Comparison of ENCODE assay signal across 25 cellular contexts in genomic region chr4:121814756-121815155, GRCh38. TPM values are rescaled to one million over a fixed set of nuclear protein-coding genes. Genes with fewer than 3 reads are reported as not detected.
DNase-seq lines count a peak whose midpoint lies in the region; ATAC-seq, FAIRE-seq and TF ChIP-seq lines count a peak whose summit lies in the region.
"Had no signal": no experiment of that assay in that cellular context is flagged by ENCODE, and none has a peak within 500 bp of the region (broad histone marks: within the 10 kb centered on the region; RNA-seq: fewer than 3 reads in every experiment).

No MANE protein-coding gene starts in this region.

- no peak for FAIRE-seq in HepG2 (lab: Jason Lieb, UNC)
- FAIRE-seq: A204.1, RCC 7860 had no signal

- H3K9me3 Mint-ChIP-seq in HFFc6 = no peaks in the 10 kb centered on the region
- no peaks in the 10 kb centered on the region for H3K9me3 Mint-ChIP-seq in central memory CD8-positive, alpha-beta T cell
- H3K9me3 Mint-ChIP-seq: CD4-positive, alpha-beta memory T cell; IgD-negative memory B cell had no signal

- CTCF ChIA-PET in HepG2 (lab: Yijun Ruan, JAX; ENCODE audit: low intra/inter-chr PET ratio, low total read pairs) = no interaction called here

- no peak for TF ChIP-seq EP300 in HepG2 (IDR thresholded peaks at IDR 0.05; ENCODE audit: low read depth in 2 of 2, low read length in 2 of 2)
- TF ChIP-seq EP300 in HepG2 (CRISPR knock-in tag; IDR thresholded peaks at IDR 0.05; ENCODE audit: borderline replicate concordance) = no peak

- H3K4me2 ChIP-seq in HepG2 (ENCODE audit: low read depth, low read length) = no peak overlapping the region
- H3K4me2 ChIP-seq: BLaER1 had no signal

- BruUV-seq in HepG2 (replicated peaks; lab: Mats Ljungman, UMichigan) = no TSS peak

- H4K20me1 ChIP-seq in HepG2 (ENCODE audit: insufficient read depth, low read length) = no peaks in the 10 kb centered on the region

- H3K4me1 ChIP-seq in HepG2 (ENCODE audit: insufficient read depth, low read length) (0 out of 2 replicates have a peak, but pooled peaks cover under 1% of the 10 kb centered on the region), right lobe of liver (no peaks in the 10 kb centered on the region), upper lobe of right lung (no peaks in the 10 kb centered on the region)
- H3K4me1 ChIP-seq: BLaER1 had no signal

- H3K27ac ChIP-seq in HepG2 (ENCODE audit: extremely low read length, insufficient read depth, low read length) = no peak overlapping the region
- H3K27ac ChIP-seq in right lobe of liver = no peak overlapping the region
- H3K27ac ChIP-seq in upper lobe of right lung = no peak overlapping the region
- H3K27ac ChIP-seq: BLaER1, HL-60 had no signal

- H3K27ac Mint-ChIP-seq in HFFc6 = 0 out of 2 replicates have a peak overlapping the region, but pooled peaks have one; percentile 2
- peak overlapping the region; percentile 68 for H3K27ac Mint-ChIP-seq in central memory CD8-positive, alpha-beta T cell (ENCODE audit: low read depth)
- H3K27ac Mint-ChIP-seq: IgD-negative memory B cell had no signal

- POLR2A ChIA-PET in HepG2 (lab: Yijun Ruan, JAX) = no interaction called here

- DNase-seq in HepG2 (ENCODE audit: low spot score) (no peak), right lobe of liver (no peak), HFFc6 (peak; percentile 36), NCI-H2107 treated with DMSO at 0.1 percent for 48 hours (lab: John Stamatoyannopoulos, UW; ENCODE audit: unreplicated experiment) (no peak), NCI-H748 treated with DMSO at 0.1 percent for 48 hours (lab: John Stamatoyannopoulos, UW) (no peak), upper lobe of right lung (no peak)
- no peak for DNase-seq in central memory CD8-positive, alpha-beta T cell (ENCODE audit: low spot score in 2 of 2)
- DNase-seq: CD4-positive, alpha-beta memory T cell; DMS153; Kasumi-1; MM.1S; NCI-H1092; NCI-H1436 treated with DMSO at 0.1 percent for 48 hours; NCI-H2029; NCI-H2171 treated with DMSO at 0.1 percent for 48 hours; NCI-H446 treated with DMSO at 0.1 percent for 48 hours; NCI-H69 had no signal

- no peaks in the 10 kb centered on the region for H3K79me2 ChIP-seq in HepG2 (ENCODE audit: insufficient read depth, low read length)

- TF ChIP-seq RAD21 in HepG2 (CRISPR knock-in tag; IDR thresholded peaks at IDR 0.05) = no peak

- H3K9ac ChIP-seq in HepG2 (ENCODE audit: insufficient read depth, low read depth, low read length) = no peak overlapping the region
- H3K9ac ChIP-seq: BLaER1 had no signal

- H3K9me3 ChIP-seq in HepG2 (ENCODE audit: low read length) = no peaks in the 10 kb centered on the region
- H3K9me3 ChIP-seq in right lobe of liver = no peaks in the 10 kb centered on the region
- no peaks in the 10 kb centered on the region for H3K9me3 ChIP-seq in upper lobe of right lung
- H3K9me3 ChIP-seq: BLaER1, HAP-1 had no signal

- H3K36me3 ChIP-seq in HepG2 (replicated peaks in 1 of 2; ENCODE audit: control insufficient read depth in 1 of 2, insufficient read depth in 2 of 2, low read length in 2 of 2) (peaks cover 2 to 63% of the 10 kb centered on the region in 2 experiments), right lobe of liver (peaks cover 0 to 73% (median 21%) of the 10 kb centered on the region in 4 donors), upper lobe of right lung (peaks cover 88% of the 10 kb centered on the region)

- intact Hi-C loops in HepG2 (cut with micrococcal nuclease; ENCODE audit: unreplicated experiment) = no loop called here
- intact Hi-C loops in right lobe of liver (cut with DNase I) = no loop called here
- intact Hi-C loops in upper lobe of right lung (cut with DNase I) = no loop called here

- no peak overlapping the region for H3K4me3 Mint-ChIP-seq in HFFc6
- no peak overlapping the region for H3K4me3 Mint-ChIP-seq in central memory CD8-positive, alpha-beta T cell
- H3K4me3 Mint-ChIP-seq: CD4-positive, alpha-beta memory T cell; IgD-negative memory B cell had no signal

- no peaks in the 10 kb centered on the region; the same call in 1 of the 2 replicates for H3K27me3 Mint-ChIP-seq in HFFc6 (ENCODE audit: insufficient read depth)
- H3K27me3 Mint-ChIP-seq in central memory CD8-positive, alpha-beta T cell = no peaks in the 10 kb centered on the region
- H3K27me3 Mint-ChIP-seq: CD4-positive, alpha-beta memory T cell; IgD-negative memory B cell had no signal

- H3K4me1 Mint-ChIP-seq in HFFc6 (ENCODE audit: low read depth) = peaks cover 62% of the 10 kb centered on the region
- peaks cover 10% of the 10 kb centered on the region for H3K4me1 Mint-ChIP-seq in central memory CD8-positive, alpha-beta T cell

- H3K4me3 ChIP-seq in HepG2 (replicated peaks in 1 of 3; ENCODE audit: insufficient read depth in 1 of 3, low read depth in 2 of 3, low read length in 3 of 3) (no peak overlapping the region), right lobe of liver (no peak overlapping the region), upper lobe of right lung (no peak overlapping the region)
- H3K4me3 ChIP-seq: BLaER1, HAP-1 had no signal

- H2AFZ ChIP-seq in HepG2 (ENCODE audit: low read length) = no peak overlapping the region

- no peak for TF ChIP-seq CTCF in HepG2 (CRISPR knock-in tag; IDR thresholded peaks at IDR 0.05)
- no peak for TF ChIP-seq CTCF in right lobe of liver (IDR thresholded peaks at IDR 0.05)
- no peak for TF ChIP-seq CTCF in HFFc6 (IDR thresholded peaks at IDR 0.05)
- TF ChIP-seq CTCF in upper lobe of right lung (IDR thresholded peaks at IDR 0.05) = no peak

- 97% methylated on average over 2 of the region's 2 CpGs for whole genome bisulfite sequencing in HepG2 (ENCODE audit: low lambda C conversion rate)
- WGBS in right lobe of liver (ENCODE audit: insufficient coverage, low coverage, low lambda C conversion rate, missing lambda C conversion rate) = 81% methylated on average over 2 of the region's 2 CpGs

- H3K36me3 Mint-ChIP-seq in HFFc6 (ENCODE audit: low read depth) = peaks cover 54% of the 10 kb centered on the region
- H3K36me3 Mint-ChIP-seq in central memory CD8-positive, alpha-beta T cell (ENCODE audit: insufficient read depth) = peaks cover 50% of the 10 kb centered on the region
- H3K36me3 Mint-ChIP-seq: IgD-negative memory B cell had no signal

- TF ChIP-seq POLR2A in HepG2 (IDR thresholded peaks at IDR 0.05; ENCODE audit: insufficient read depth in 1 of 2, low read depth in 2 of 2, low read length in 2 of 2) (no peak), right lobe of liver (IDR thresholded peaks at IDR 0.05) (no peak)

- in situ Hi-C loops in HepG2 (cut with HindIII; ENCODE audit: extremely low pct_ligation_motif_present, low pct_unique_long_range_greater_than_20kb) = no loop called here

- H3K27me3 ChIP-seq in HepG2 (ENCODE audit: control insufficient read depth in 1 of 2, insufficient read depth in 2 of 2, low read length in 2 of 2) (no peaks in the 10 kb centered on the region), right lobe of liver (no peaks in the 10 kb centered on the region), upper lobe of right lung (no peaks in the 10 kb centered on the region)
- H3K27me3 ChIP-seq: BLaER1 had no signal

- ATAC-seq in HepG2 (no peak), right lobe of liver (no peak), upper lobe of right lung (no peak)
- no peak for ATAC-seq in central memory CD8-positive, alpha-beta T cell (replicated peaks; ENCODE audit: extremely low read depth, poor library complexity, severe bottlenecking)
- ATAC-seq: Right ventricle myocardium inferior had no signal

RNA-seq across cellular contexts. Expression of gene CCNA2, which starts 8.9 kb away (rescaled TPM):
- 105 and 160 TPM in 2 replicates for total RNA-seq in HepG2 (2016; rRNA removed; fragmentation: Illumina TruSeq; extraction: Trizol)
- total RNA-seq in HepG2 (2016; cell fraction: cytosol; rRNA removed; fragmentation: Illumina TruSeq; extraction: Trizol; ENCODE audit: low read depth) = 19.3 and 23.4 TPM in 2 replicates
- 105 and 159 TPM in 2 replicates for total RNA-seq in HepG2 (2016; cell fraction: insoluble cytoplasmic fraction; rRNA removed; fragmentation: Illumina TruSeq; extraction: Trizol)
- 62.7 and 72.7 TPM in 2 replicates for total RNA-seq in HepG2 (2016; cell fraction: membrane; rRNA removed; fragmentation: Illumina TruSeq; extraction: Trizol)
- total RNA-seq in HepG2 (2016; cell fraction: nucleus; rRNA removed; fragmentation: Illumina TruSeq; extraction: Trizol) = 51.9 and 52.5 TPM in 2 replicates
- 16.4 and 31.3 TPM in 2 replicates for polyA plus RNA-seq in HepG2 (2011; rRNA removed)
- polyA plus RNA-seq in HepG2 (2011; cell fraction: cytosol; rRNA removed) = 16.5 and 20.2 TPM in 2 replicates
- 8.6 and 11.5 TPM in 2 replicates for polyA plus RNA-seq in HepG2 (2011; cell fraction: nucleus; rRNA removed)
- polyA plus RNA-seq in HepG2 (2012) = 14.0 and 32.6 TPM in 2 replicates
- 15.7 and 21.9 TPM in 2 replicates for polyA plus RNA-seq in HepG2 (2016; cell fraction: cytosol; fragmentation: Illumina TruSeq; extraction: Trizol; ENCODE audit: low read depth)
- polyA plus RNA-seq in HepG2 (2016; cell fraction: insoluble cytoplasmic fraction; fragmentation: Illumina TruSeq; extraction: Trizol; ENCODE audit: low read depth) = 147 and 153 TPM in 2 replicates
- polyA plus RNA-seq in HepG2 (2016; cell fraction: membrane; fragmentation: Illumina TruSeq; extraction: Trizol; ENCODE audit: low read depth) = 40.9 and 46.7 TPM in 2 replicates
- polyA plus RNA-seq in HepG2 (2016; cell fraction: nucleus; fragmentation: Illumina TruSeq; extraction: Trizol; ENCODE audit: insufficient read depth, low read depth) = 58.2 and 59.5 TPM in 2 replicates
- 19.7 and 33.7 TPM in 2 replicates for polyA minus RNA-seq in HepG2 (2011; rRNA and poly(A)+ RNA removed; ENCODE audit: low replicate concordance)
- polyA minus RNA-seq in HepG2 (2011; cell fraction: cytosol; rRNA and poly(A)+ RNA removed) = 24.3 and 34.8 TPM in 2 replicates
- polyA minus RNA-seq in HepG2 (2011; cell fraction: nucleus; rRNA and poly(A)+ RNA removed) = 13.9 and 16.0 TPM in 2 replicates
- 1 to 10 TPM in 3 of 6 experiments, under 1 TPM in 3; 0.15 to 4.3 (median 1.4) TPM for total RNA-seq in right lobe of liver
- 10 to 100 TPM; 30.0 to 77.0 (median 68.9) TPM for total RNA-seq in HFFc6 (2021; fragmentation: NEBNext Ultra II Directional; extraction: Animal tissue kit (Norgen Biotek cat#: 25700))
- 1.2 TPM for total RNA-seq in upper lobe of right lung

RNA-seq across cellular contexts. Expression of gene EXOSC9, which starts 13.6 kb away (rescaled TPM):
- total RNA-seq in HepG2 (2016; rRNA removed; fragmentation: Illumina TruSeq; extraction: Trizol) (48.0 and 61.5 TPM in 2 replicates), right lobe of liver (10 to 100 TPM in 1 of 6 experiments, 1 to 10 TPM in 5; 3.6 to 12.5 (median 6.5) TPM), upper lobe of right lung (15.8 TPM)
- total RNA-seq in HepG2 (2016; cell fraction: cytosol; rRNA removed; fragmentation: Illumina TruSeq; extraction: Trizol; ENCODE audit: low read depth) = 11.6 and 13.2 TPM in 2 replicates
- total RNA-seq in HepG2 (2016; cell fraction: insoluble cytoplasmic fraction; rRNA removed; fragmentation: Illumina TruSeq; extraction: Trizol) = 50.1 and 58.9 TPM in 2 replicates
- 10.8 and 14.2 TPM in 2 replicates for total RNA-seq in HepG2 (2016; cell fraction: membrane; rRNA removed; fragmentation: Illumina TruSeq; extraction: Trizol)
- total RNA-seq in HepG2 (2016; cell fraction: nucleus; rRNA removed; fragmentation: Illumina TruSeq; extraction: Trizol) = 52.8 and 54.3 TPM in 2 replicates
- polyA plus RNA-seq in HepG2 (2011; rRNA removed) = 22.0 and 26.0 TPM in 2 replicates
- 10.7 and 14.0 TPM in 2 replicates for polyA plus RNA-seq in HepG2 (2011; cell fraction: cytosol; rRNA removed)
- 18.4 and 19.8 TPM in 2 replicates for polyA plus RNA-seq in HepG2 (2011; cell fraction: nucleus; rRNA removed)
- 14.7 and 24.9 TPM in 2 replicates for polyA plus RNA-seq in HepG2 (2012)
- 5.8 and 6.1 TPM in 2 replicates for polyA plus RNA-seq in HepG2 (2016; cell fraction: cytosol; fragmentation: Illumina TruSeq; extraction: Trizol; ENCODE audit: low read depth)
- polyA plus RNA-seq in HepG2 (2016; cell fraction: insoluble cytoplasmic fraction; fragmentation: Illumina TruSeq; extraction: Trizol; ENCODE audit: low read depth) = 57.5 and 60.8 TPM in 2 replicates
- 6.9 and 7.7 TPM in 2 replicates for polyA plus RNA-seq in HepG2 (2016; cell fraction: membrane; fragmentation: Illumina TruSeq; extraction: Trizol; ENCODE audit: low read depth)
- polyA plus RNA-seq in HepG2 (2016; cell fraction: nucleus; fragmentation: Illumina TruSeq; extraction: Trizol; ENCODE audit: insufficient read depth, low read depth) = 70.0 and 70.1 TPM in 2 replicates
- polyA minus RNA-seq in HepG2 (2011; rRNA and poly(A)+ RNA removed; ENCODE audit: low replicate concordance) = 18.6 and 40.8 TPM in 2 replicates
- 9.4 and 10.3 TPM in 2 replicates for polyA minus RNA-seq in HepG2 (2011; cell fraction: cytosol; rRNA and poly(A)+ RNA removed)
- polyA minus RNA-seq in HepG2 (2011; cell fraction: nucleus; rRNA and poly(A)+ RNA removed) = 43.0 and 52.7 TPM in 2 replicates
- total RNA-seq in HFFc6 (2021; fragmentation: NEBNext Ultra II Directional; extraction: Animal tissue kit (Norgen Biotek cat#: 25700)) = 10 to 100 TPM; 30.5 to 57.2 (median 49.4) TPM

RNA-seq across cellular contexts. Expression of gene SMIM43, which starts 49.8 kb away (rescaled TPM):
- not detected in 2 replicates for total RNA-seq in HepG2 (2016; rRNA removed; fragmentation: Illumina TruSeq; extraction: Trizol)
- not detected in 2 replicates for total RNA-seq in HepG2 (2016; cell fraction: cytosol; rRNA removed; fragmentation: Illumina TruSeq; extraction: Trizol; ENCODE audit: low read depth)
- total RNA-seq in HepG2 (2016; cell fraction: insoluble cytoplasmic fraction; rRNA removed; fragmentation: Illumina TruSeq; extraction: Trizol) = not detected in 2 replicates
- not detected in 2 replicates for total RNA-seq in HepG2 (2016; cell fraction: membrane; rRNA removed; fragmentation: Illumina TruSeq; extraction: Trizol)
- not detected in 2 replicates for total RNA-seq in HepG2 (2016; cell fraction: nucleus; rRNA removed; fragmentation: Illumina TruSeq; extraction: Trizol)
- not detected in 2 replicates for polyA plus RNA-seq in HepG2 (2011; rRNA removed)
- polyA plus RNA-seq in HepG2 (2011; cell fraction: cytosol; rRNA removed) = not detected in 2 replicates
- polyA plus RNA-seq in HepG2 (2011; cell fraction: nucleus; rRNA removed) = not detected in 2 replicates
- not detected in 2 replicates for polyA plus RNA-seq in HepG2 (2012)
- polyA plus RNA-seq in HepG2 (2016; cell fraction: cytosol; fragmentation: Illumina TruSeq; extraction: Trizol; ENCODE audit: low read depth) = not detected in 2 replicates
- not detected in 2 replicates for polyA plus RNA-seq in HepG2 (2016; cell fraction: insoluble cytoplasmic fraction; fragmentation: Illumina TruSeq; extraction: Trizol; ENCODE audit: low read depth)
- polyA plus RNA-seq in HepG2 (2016; cell fraction: membrane; fragmentation: Illumina TruSeq; extraction: Trizol; ENCODE audit: low read depth) = not detected in 2 replicates
- not detected in 2 replicates for polyA plus RNA-seq in HepG2 (2016; cell fraction: nucleus; fragmentation: Illumina TruSeq; extraction: Trizol; ENCODE audit: insufficient read depth, low read depth)
- not detected in 2 replicates for polyA minus RNA-seq in HepG2 (2011; rRNA and poly(A)+ RNA removed; ENCODE audit: low replicate concordance)
- polyA minus RNA-seq in HepG2 (2011; cell fraction: cytosol; rRNA and poly(A)+ RNA removed) = not detected in 2 replicates
- not detected in 2 replicates for polyA minus RNA-seq in HepG2 (2011; cell fraction: nucleus; rRNA and poly(A)+ RNA removed)
- not detected for total RNA-seq in right lobe of liver
- total RNA-seq in HFFc6 (2021; fragmentation: NEBNext Ultra II Directional; extraction: Animal tissue kit (Norgen Biotek cat#: 25700)) = 1 to 10 TPM in 4 of 6 experiments, under 1 TPM in 2; 0.35 to 2.2 (median 1.5) TPM
- not detected for total RNA-seq in upper lobe of right lung
- total RNA-seq: CD4-positive, alpha-beta memory T cell; HT1080; Right ventricle myocardium inferior had no signal
- polyA plus RNA-seq: CD4-positive, alpha-beta memory T cell; IgD-negative memory B cell had no signal

RNA-seq across cellular contexts. Expression of gene BBS7, which starts 55.5 kb away (rescaled TPM):
- total RNA-seq in HepG2 (2016; rRNA removed; fragmentation: Illumina TruSeq; extraction: Trizol) (15.7 and 21.6 TPM in 2 replicates), right lobe of liver (1 to 10 TPM; 1.8 to 7.0 (median 3.6) TPM), upper lobe of right lung (14.5 TPM)
- total RNA-seq in HepG2 (2016; cell fraction: cytosol; rRNA removed; fragmentation: Illumina TruSeq; extraction: Trizol; ENCODE audit: low read depth) = 12.0 and 16.0 TPM in 2 replicates
- 17.3 and 23.2 TPM in 2 replicates for total RNA-seq in HepG2 (2016; cell fraction: insoluble cytoplasmic fraction; rRNA removed; fragmentation: Illumina TruSeq; extraction: Trizol)
- 14.2 and 14.7 TPM in 2 replicates for total RNA-seq in HepG2 (2016; cell fraction: membrane; rRNA removed; fragmentation: Illumina TruSeq; extraction: Trizol)
- 14.2 and 16.5 TPM in 2 replicates for total RNA-seq in HepG2 (2016; cell fraction: nucleus; rRNA removed; fragmentation: Illumina TruSeq; extraction: Trizol)
- 8.8 and 9.0 TPM in 2 replicates for polyA plus RNA-seq in HepG2 (2011; rRNA removed)
- polyA plus RNA-seq in HepG2 (2011; cell fraction: cytosol; rRNA removed) = 7.5 and 9.6 TPM in 2 replicates
- polyA plus RNA-seq in HepG2 (2011; cell fraction: nucleus; rRNA removed) = 6.5 and 7.6 TPM in 2 replicates
- polyA plus RNA-seq in HepG2 (2012) = 6.5 and 8.7 TPM in 2 replicates
- polyA plus RNA-seq in HepG2 (2016; cell fraction: cytosol; fragmentation: Illumina TruSeq; extraction: Trizol; ENCODE audit: low read depth) = 12.7 and 16.7 TPM in 2 replicates
- polyA plus RNA-seq in HepG2 (2016; cell fraction: insoluble cytoplasmic fraction; fragmentation: Illumina TruSeq; extraction: Trizol; ENCODE audit: low read depth) = 16.0 and 18.7 TPM in 2 replicates
- polyA plus RNA-seq in HepG2 (2016; cell fraction: membrane; fragmentation: Illumina TruSeq; extraction: Trizol; ENCODE audit: low read depth) = 8.3 and 11.6 TPM in 2 replicates
- polyA plus RNA-seq in HepG2 (2016; cell fraction: nucleus; fragmentation: Illumina TruSeq; extraction: Trizol; ENCODE audit: insufficient read depth, low read depth) = 8.8 and 11.2 TPM in 2 replicates
- 5.9 and 23.2 TPM in 2 replicates for polyA minus RNA-seq in HepG2 (2011; rRNA and poly(A)+ RNA removed; ENCODE audit: low replicate concordance)
- polyA minus RNA-seq in HepG2 (2011; cell fraction: cytosol; rRNA and poly(A)+ RNA removed) = 4.5 and 5.1 TPM in 2 replicates
- 10.3 and 45.0 TPM in 2 replicates for polyA minus RNA-seq in HepG2 (2011; cell fraction: nucleus; rRNA and poly(A)+ RNA removed)
- 10 to 100 TPM; 20.3 to 30.0 (median 24.0) TPM for total RNA-seq in HFFc6 (2021; fragmentation: NEBNext Ultra II Directional; extraction: Animal tissue kit (Norgen Biotek cat#: 25700))
